ENCODE assay signal across 13 cellular contexts in genomic region chr7:123727071-123727837, GRCh38. TPM values are rescaled to one million over a fixed set of nuclear protein-coding genes. Genes with fewer than 3 reads are reported as not detected.
A peak's percentile ranks its signal among the peaks of the same experiment; 100 is the strongest.
DNase-seq lines count a peak whose midpoint lies in the region; TF ChIP-seq lines count a peak whose summit lies in the region.
"Had no signal": no experiment of that assay in that cellular context is flagged by ENCODE, and none has a peak within 500 bp of the region (broad histone marks: within the 10 kb centered on the region; RNA-seq: fewer than 3 reads in every experiment).

No MANE protein-coding gene starts in this region.

- peak; percentile 84 for DNase-seq in GM23248
- DNase-seq in amniotic epithelial cell (ENCODE audit: low read depth), result peak; percentile 89
- DNase-seq in glomerular visceral epithelial cell (ENCODE audit: extremely low spot score), result peak; percentile 72
- DNase-seq in D341Med (ENCODE audit: low spot score), result no peak
- no peak for DNase-seq in medulla oblongata (ENCODE audit: extremely low spot score)
- no peak for DNase-seq in GOT3 (lab: John Stamatoyannopoulos, UW)
- no peak for DNase-seq in 8988T
- DNase-seq: activated CD4-positive, alpha-beta T cell treated with anti-CD3 and anti-CD28 coated beads for 4 hours; activated naive CD8-positive, alpha-beta T cell treated with anti-CD3 and anti-CD28 coated beads, Interleukin-2, amount 10 ng/mL, durations not matched to agents 7 days and 5 days; CD4-positive, alpha-beta T cell; foreskin keratinocyte; NCI-H1417 had no signal

- H3K4me2 ChIP-seq in GM23248 (ENCODE audit: unreplicated experiment), result peak overlapping the region; percentile 20

- no peak overlapping the region for H3K4me3 ChIP-seq in GM23248

- in situ Hi-C loops in GM23248 (cut with MboI), result no loop called here

- peaks cover 17% of the 10 kb centered on the region; the same call in 1 of the 2 replicates for H3F3A ChIP-seq in GM23248 (ENCODE audit: insufficient read depth)

- no peaks in the 10 kb centered on the region for H3K9me2 ChIP-seq in GM23248 (ENCODE audit: insufficient read depth)

- no peaks in the 10 kb centered on the region for H3K36me3 ChIP-seq in GM23248 (ENCODE audit: low read depth)

- H3K27ac ChIP-seq in 22Rv1 (peak overlapping the region; percentile 3; the same call in 1 of the 2 replicates), GM23248 (peak overlapping the region; percentile 31; the same call in 1 of the 2 replicates)
- H3K27ac ChIP-seq: foreskin keratinocyte had no signal

- no peak for TF ChIP-seq CTCF in 22Rv1 (IDR thresholded peaks at IDR 0.05)

- H3K4me1 ChIP-seq in GM23248 (ENCODE audit: insufficient read depth), result peaks cover 37% of the 10 kb centered on the region

- 54 to 56% methylated on average over 4 of the region's 4 CpGs for WGBS in GM23248 (ENCODE audit: low coverage in 1 of 2, low lambda C conversion rate in 2 of 2, missing lambda C conversion rate in 2 of 2), 2 experiments

- H3K9ac ChIP-seq in GM23248, result no peak overlapping the region

- peaks cover 97% of the 10 kb centered on the region for H3K79me2 ChIP-seq in GM23248 (ENCODE audit: insufficient read depth)

- H3K27me3 ChIP-seq in GM23248 (replicated peaks; ENCODE audit: insufficient read depth), result no peaks in the 10 kb centered on the region
- H3K27me3 ChIP-seq: foreskin keratinocyte had no signal

- no peak overlapping the region for H2AFZ ChIP-seq in GM23248

- H4K20me1 ChIP-seq in GM23248 (ENCODE audit: insufficient read depth), result peaks cover 21% of the 10 kb centered on the region

- H3K9me3 ChIP-seq in GM23248 (ENCODE audit: low read depth), result no peaks in the 10 kb centered on the region

RNA-seq across cellular contexts. Expression of gene WASL, which starts 21.5 kb away (rescaled TPM):
- 11.6 and 13.2 TPM in 2 replicates for total RNA-seq in GM23248 (2014; rRNA removed; shearing (Covaris generic))
- polyA plus RNA-seq in GM23248 (2016; fragmentation: Nextera tagmentation; extraction: Ambion mirVana), result 20.7 and 21.5 TPM in 2 replicates

Comparison
In these comparisons a context has a peak if more than half of its experiments do, and no peak if none do; other contexts are left out.
1. DNase-seq: peak in GM23248 (single experiment), amniotic epithelial cell (single experiment) and glomerular visceral epithelial cell (single experiment); none in D341Med (single experiment), medulla oblongata (single experiment), GOT3 (single experiment) and 8988T (single experiment).